8 cellular contexts compared by ENCODE assay signal in the genomic region with DNA sequence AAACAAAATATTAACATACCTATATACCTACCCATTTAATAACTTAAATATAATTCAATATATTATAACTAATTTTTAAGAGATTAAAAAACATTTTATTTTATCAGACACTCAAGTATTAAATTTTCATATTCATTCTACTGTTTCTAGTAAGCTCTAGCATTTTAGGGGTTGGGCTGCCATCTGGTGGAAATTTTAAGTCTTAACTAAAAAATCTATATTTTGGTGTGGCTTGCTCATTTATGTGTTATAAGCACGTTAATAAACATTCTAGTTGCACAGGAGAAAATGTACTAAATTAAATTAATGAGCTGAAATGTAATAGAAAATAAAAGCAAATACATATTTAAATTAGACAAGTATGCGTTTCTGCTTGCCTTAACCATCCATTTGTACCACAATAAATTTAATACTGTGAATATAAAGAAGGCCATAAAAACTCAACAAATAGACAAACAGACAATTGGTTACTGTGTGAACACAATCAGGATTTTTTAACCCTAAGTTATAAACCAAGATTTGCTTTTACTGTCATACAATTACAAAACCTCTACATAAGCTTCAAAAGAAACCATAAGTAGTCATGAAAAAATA.
DNase-seq lines count a peak whose midpoint lies in the region; ATAC-seq, FAIRE-seq and TF ChIP-seq lines count a peak whose summit lies in the region.

No MANE protein-coding gene starts in this region.

- H3K79me2 ChIP-seq in smooth muscle cell (ENCODE audit: low read depth) = no peaks in the 10 kb centered on the region

- H3K4me3 ChIP-seq in smooth muscle cell = no peak overlapping the region

- H3K9ac ChIP-seq in smooth muscle cell (ENCODE audit: low read depth) = no peak overlapping the region

- H3K4me1 ChIP-seq in smooth muscle cell (ENCODE audit: low read depth) = no peaks in the 10 kb centered on the region

- no peaks in the 10 kb centered on the region for H4K20me1 ChIP-seq in smooth muscle cell (ENCODE audit: low read depth)

- no peak for ATAC-seq in HG03175 (IDR thresholded peaks at IDR 0.05; ENCODE audit: unreplicated experiment)

- no peak overlapping the region for H2AFZ ChIP-seq in smooth muscle cell (ENCODE audit: low read depth)

- no peaks in the 10 kb centered on the region for H3K36me3 ChIP-seq in smooth muscle cell (ENCODE audit: low read depth)

- no peaks in the 10 kb centered on the region for H3K27me3 ChIP-seq in smooth muscle cell (ENCODE audit: low read depth)

- WGBS in smooth muscle cell (ENCODE audit: low lambda C conversion rate) = 15% methylated on average over 2 of the region's 2 CpGs

- H3K4me2 ChIP-seq in smooth muscle cell = no peak overlapping the region

- peak; percentile 97 for FAIRE-seq in endometrium (lab: Jason Lieb, UNC)
- no peak for FAIRE-seq in GM12892 (lab: Jason Lieb, UNC)

- DNase-seq in Ammon's horn (ENCODE audit: low spot score) (peak; percentile 62), LHCN-M2 (ENCODE audit: low read depth) (peak; percentile 43), OCI-M1 (lab: John Stamatoyannopoulos, UW) (peak; percentile 75), smooth muscle cell (lab: John Stamatoyannopoulos, UW; ENCODE audit: unreplicated experiment) (no peak), GM12892 (ENCODE audit: insufficient read length) (no peak)
- no peak for DNase-seq in activated CD4-positive, alpha-beta T cell treated with anti-CD3 and anti-CD28 coated beads, Interleukin-2, amount 50 U/mL, for 1 hour

- no peak overlapping the region for H3K27ac ChIP-seq in smooth muscle cell (ENCODE audit: low read depth)

- H3K9me3 ChIP-seq in smooth muscle cell (replicated peaks; ENCODE audit: low read depth) = no peaks in the 10 kb centered on the region

- peak; percentile 81 for TF ChIP-seq CTCF in smooth muscle cell (IDR thresholded peaks at IDR 0.05; ENCODE audit: borderline replicate concordance, insufficient read depth, poor library complexity, severe bottlenecking)

- no peaks in the 10 kb centered on the region for H3F3A ChIP-seq in smooth muscle cell (ENCODE audit: low read depth)

- TF ChIP-seq POLR2A in GM12892 (IDR thresholded peaks at IDR 0.05; ENCODE audit: low read depth, low read length) = no peak

Comparison
In these comparisons a context has a peak if more than half of its experiments do, and no peak if none do; other contexts are left out.
1. DNase-seq: peak in Ammon's horn (single experiment), LHCN-M2 (single experiment) and OCI-M1 (single experiment); none in smooth muscle cell (single experiment), GM12892 (single experiment) and activated CD4-positive, alpha-beta T cell treated with anti-CD3 and anti-CD28 coated beads, Interleukin-2, amount 50 U/mL, for 1 hour (single experiment).